In genomic region chr10:132411561-132412253, GRCh38 we compare ENCODE assay signal across 9 cellular contexts. TPM values are rescaled to one million over a fixed set of nuclear protein-coding genes. Genes with fewer than 3 reads are reported as not detected.
A peak's percentile ranks its signal among the peaks of the same experiment; 100 is the strongest.
DNase-seq lines count a peak whose midpoint lies in the region; ATAC-seq and TF ChIP-seq lines count a peak whose summit lies in the region.
"Had no signal": no experiment of that assay in that cellular context is flagged by ENCODE, and none has a peak within 500 bp of the region (broad histone marks: within the 10 kb centered on the region; RNA-seq: fewer than 3 reads in every experiment).

No MANE protein-coding gene starts in this region.

- H3K4me3 ChIP-seq in epithelial cell of esophagus (ENCODE audit: low read length) (no peak overlapping the region), mesodermal cell (ENCODE audit: extremely low read depth, insufficient read depth, low read length, poor library complexity, severe bottlenecking) (no peak overlapping the region), tibial nerve (peak overlapping the region in 1 of 4 donors; percentile 3)

- no peak for TF ChIP-seq POLR2A in tibial nerve (IDR thresholded peaks at IDR 0.05)

- no peak for ATAC-seq in HG03159 (IDR thresholded peaks at IDR 0.05; ENCODE audit: unreplicated experiment)
- ATAC-seq in GM18511 (IDR thresholded peaks at IDR 0.05; ENCODE audit: unreplicated experiment): no peak
- ATAC-seq: stimulated activated naive CD8-positive, alpha-beta T cell treated with anti-CD3 and anti-CD28 coated beads, Interleukin-15, amount 100 ng/mL, for 72 hours had no signal

- 68 to 82% methylated on average over 18 to 21 of the region's 23 CpGs for WGBS in mesodermal cell (ENCODE audit: insufficient coverage in 2 of 2), 2 experiments
- 16 to 28% methylated on average over 19 to 23 of the region's 23 CpGs for WGBS in tibial nerve, 2 donors

- H3K27ac ChIP-seq in mesodermal cell (ENCODE audit: low read depth, low read length, severe bottlenecking): peak overlapping the region; percentile 80
- H3K27ac ChIP-seq in tibial nerve: peak overlapping the region in 3 of 4 donors; percentile 65 to 84 (median 75)

- H3K9me3 ChIP-seq in mesodermal cell (ENCODE audit: control insufficient read depth, low read length) (no peaks in the 10 kb centered on the region), tibial nerve (no peaks in the 10 kb centered on the region)

- TF ChIP-seq CTCF in epithelial cell of esophagus (IDR thresholded peaks at IDR 0.05; ENCODE audit: insufficient read depth, low read depth, low read length, missing control alignments) (no peak), tibial nerve (IDR thresholded peaks at IDR 0.05) (no peak)

- H3K36me3 ChIP-seq in mesodermal cell (ENCODE audit: control insufficient read depth, insufficient read depth, low read length) (peaks cover 8% of the 10 kb centered on the region), tibial nerve (peaks cover 0 to 6% (median 0%) of the 10 kb centered on the region in 3 donors)

- DNase-seq in NCI-H510A treated with DMSO at 0.1 percent for 48 hours (lab: John Stamatoyannopoulos, UW) (peak; percentile 73), epithelial cell of esophagus (ENCODE audit: low read depth) (peak; percentile 28), tibial nerve (ENCODE audit: low spot score in 2 of 2) (no peak)
- no peak for DNase-seq in stimulated activated CD4-positive, alpha-beta T cell treated with anti-CD3 and anti-CD28 coated beads, Interleukin-4, amount 100 ng/mL, for 4 hours
- DNase-seq: NCI-H1436; stimulated activated naive CD8-positive, alpha-beta T cell treated with anti-CD3 and anti-CD28 coated beads, Interleukin-15, amount 100 ng/mL, for 72 hours had no signal

- no peak for TF ChIP-seq EP300 in tibial nerve (IDR thresholded peaks at IDR 0.05)

- H3K27me3 ChIP-seq in tibial nerve: no peaks in the 10 kb centered on the region

- H3K4me1 ChIP-seq in mesodermal cell (ENCODE audit: control insufficient read depth, insufficient read depth, low read length, poor library complexity, severe bottlenecking) (peaks cover 43% of the 10 kb centered on the region), tibial nerve (peaks cover 0 to 71% (median 41%) of the 10 kb centered on the region in 4 donors)

RNA-seq across cellular contexts. Expression of gene PWWP2B, which starts 14.7 kb away (rescaled TPM):
- 12.4 TPM for polyA plus RNA-seq in mesodermal cell (2013, experiment 1 of 2)
- polyA plus RNA-seq in mesodermal cell (2013, experiment 2 of 2): 10.1 TPM
- 10 to 100 TPM; 12.6 to 23.7 (median 15.1) TPM for total RNA-seq in tibial nerve

Comparison
In these comparisons a context has a peak if more than half of its experiments do, and no peak if none do; other contexts are left out.
1. DNase-seq: peak in NCI-H510A treated with DMSO at 0.1 percent for 48 hours (single experiment) and epithelial cell of esophagus (single experiment); none in tibial nerve (0 of 2) and stimulated activated CD4-positive, alpha-beta T cell treated with anti-CD3 and anti-CD28 coated beads, Interleukin-4, amount 100 ng/mL, for 4 hours (0 of 2).